ENCODE assay signal across 24 cellular contexts in the genomic region with DNA sequence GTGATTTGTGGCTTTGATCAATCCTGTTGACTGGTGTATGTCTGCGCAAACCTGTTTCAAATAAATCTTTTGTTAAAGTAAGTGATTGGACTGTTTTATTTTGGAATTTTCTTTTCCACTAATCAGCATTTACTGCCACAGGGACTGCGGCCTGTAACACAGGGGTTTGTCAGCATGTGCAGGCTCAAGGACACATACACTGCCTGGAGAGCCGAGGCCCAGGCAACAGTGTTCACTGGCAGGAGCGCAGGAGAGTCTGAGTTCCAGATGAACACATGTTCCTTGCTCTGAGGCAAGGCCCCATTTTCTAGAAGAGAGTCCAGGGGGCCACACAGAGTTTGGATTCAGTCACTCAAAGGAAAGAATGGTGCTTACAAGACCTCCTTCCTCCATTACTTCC. TPM values are rescaled to one million over a fixed set of nuclear protein-coding genes. Genes with fewer than 3 reads are reported as not detected.
"Had no signal": no experiment of that assay in that cellular context is flagged by ENCODE, and none has a peak within 500 bp of the region (broad histone marks: within the 10 kb centered on the region; RNA-seq: fewer than 3 reads in every experiment).

No MANE protein-coding gene starts in this region.

- DNase-seq: activated CD4-positive, alpha-beta memory T cell treated with anti-CD3 and anti-CD28 coated beads, Interleukin-2, amount 10 ng/mL, durations not matched to agents 7 days and 5 days; activated CD4-positive, alpha-beta T cell treated with anti-CD3 and anti-CD28 coated beads, Interleukin-2, amount 10 ng/mL, durations not matched to agents 7 days and 5 days; activated CD4-positive, CD25-positive, alpha-beta regulatory T cell treated with anti-CD3 and anti-CD28 coated beads, Interleukin-2, amount 50 U/mL, for 72 hours; activated CD8-positive, alpha-beta memory T cell treated with anti-CD3 and anti-CD28 coated beads, Interleukin-2, amount 50 U/mL, for 48 hours; activated gamma-delta T cell; activated naive CD4-positive, alpha-beta T cell treated with anti-CD3 and anti-CD28 coated beads, Interleukin-2, amount 10 ng/mL, durations not matched to agents 7 days and 5 days; activated naive CD8-positive, alpha-beta T cell treated with anti-CD3 and anti-CD28 coated beads, Interleukin-2, amount 50 U/mL, for 24 hours; activated T-cell treated with anti-CD3 and anti-CD28 coated beads, Interleukin-2, amount 50 U/mL, for 24 hours; body of pancreas; effector memory CD8-positive, alpha-beta T cell; erythroblast; gastrocnemius medialis; islet precursor cell; mammary epithelial cell; naive thymus-derived CD8-positive, alpha-beta T cell; right lobe of liver; stimulated activated CD4-positive, alpha-beta T cell treated with anti-CD3 and anti-CD28 coated beads, Interleukin-2, amount 100 ng/mL, for 48 hours; stimulated activated naive CD4-positive, alpha-beta T cell treated with Interleukin-2 at 50 U/mL for 16 hours; T-helper 9 cell; trophoblast cell; uterus had no signal

- H3K36me3 ChIP-seq: gastrocnemius medialis, right lobe of liver, uterus had no signal

- H3K27ac ChIP-seq: coronary artery, gastrocnemius medialis, hepatocyte, right lobe of liver, uterus had no signal

- H3K4me2 ChIP-seq: hepatocyte had no signal

- H2AFZ ChIP-seq: hepatocyte had no signal

- H3K4me1 ChIP-seq: right lobe of liver, uterus had no signal

- H3K4me3 ChIP-seq: body of pancreas, coronary artery, gastrocnemius medialis, hepatocyte, right lobe of liver, uterus had no signal

- H3K27me3 ChIP-seq: body of pancreas, gastrocnemius medialis, right lobe of liver, uterus had no signal

- H3K9me3 ChIP-seq: body of pancreas, gastrocnemius medialis, right lobe of liver, uterus had no signal

- ATAC-seq: activated naive CD8-positive, alpha-beta T cell treated with anti-CD3 and anti-CD28 coated beads, Interleukin-2, amount 50 U/mL, for 24 hours; body of pancreas; effector memory CD8-positive, alpha-beta T cell; gastrocnemius medialis; naive thymus-derived CD8-positive, alpha-beta T cell; right lobe of liver had no signal

RNA-seq across cellular contexts. Expression of a gene that starts 26.0 kb away (rescaled TPM):
- polyA plus RNA-seq: liver had no signal
